In genomic region chr12:126915309-126915708, GRCh38 we compare ENCODE assay signal across 20 cellular contexts.
DNase-seq lines count a peak whose midpoint lies in the region; ATAC-seq, FAIRE-seq and TF ChIP-seq lines count a peak whose summit lies in the region.
"Had no signal": no experiment of that assay in that cellular context is flagged by ENCODE, and none has a peak within 500 bp of the region (broad histone marks: within the 10 kb centered on the region; RNA-seq: fewer than 3 reads in every experiment).

No MANE protein-coding gene starts in this region.

- H3K27ac ChIP-seq in ACC112 (ENCODE audit: low read depth, low read length) (no peak overlapping the region), pancreas (no peak overlapping the region)
- H3K27ac ChIP-seq: A549, HL-60 had no signal

- DNase-seq in MV-4-11 (lab: John Stamatoyannopoulos, UW), result peak; percentile 0
- peak; percentile 69 for DNase-seq in OCI-M1 (lab: John Stamatoyannopoulos, UW)
- no peak for DNase-seq in pancreas
- no peak for DNase-seq in HPDE6-E6E7 (ENCODE audit: extremely low spot score)
- DNase-seq in activated T-helper 2 cell treated with anti-CD3 and anti-CD28 coated beads, Interferon-gamma antibody, Interleukin-2, Interleukin-4, amounts not matched to agents 10 μg/mL and 5 μg/mL and 100 μg/mL, durations not matched to agents 14 hours and 24 hours and 36 hours (ENCODE audit: low spot score), result no peak
- DNase-seq: CD8-positive, alpha-beta T cell; COR-L47; DMS153; DMS79 treated with DMSO at 0.1 percent for 48 hours; EL had no signal

- 40 to 43% methylated on average over 6 of the region's 6 CpGs for WGBS in pancreas, 2 donors

- H3K27ac Mint-ChIP-seq in activated T-helper 2 cell treated with anti-CD3 and anti-CD28 coated beads, Interferon-gamma antibody, Interleukin-2, Interleukin-4, amounts not matched to agents 10 μg/mL and 5 μg/mL and 100 μg/mL, durations not matched to agents 14 hours and 24 hours and 36 hours, result no peak overlapping the region
- H3K27ac Mint-ChIP-seq: CD14-positive monocyte; CD8-positive, alpha-beta T cell had no signal

- H3K4me1 ChIP-seq in ACC112 (ENCODE audit: control insufficient read depth, insufficient read depth, low read length, unreplicated experiment), result no peaks in the 10 kb centered on the region
- H3K4me1 ChIP-seq in pancreas, result peaks cover 0 to 21% (median 19%) of the 10 kb centered on the region in 3 donors
- H3K4me1 ChIP-seq: A549, HAP-1 had no signal

- ATAC-seq in pancreas (peak in 3 of 4 donors; percentile 31 to 46 (median 46)), GM21423 (IDR thresholded peaks at IDR 0.05; ENCODE audit: unreplicated experiment) (no peak)
- ATAC-seq: A549; CD8-positive, alpha-beta T cell had no signal

- H3K36me3 ChIP-seq in ACC112 (ENCODE audit: insufficient read depth, low read length), result no peaks in the 10 kb centered on the region
- H3K36me3 ChIP-seq in pancreas, result no peaks in the 10 kb centered on the region
- H3K36me3 ChIP-seq: HAP-1 had no signal

- intact Hi-C loops in pancreas (cut with DNase I), result no loop called here
- intact Hi-C loops in activated T-helper 2 cell treated with anti-CD3 and anti-CD28 coated beads, Interferon-gamma antibody, Interleukin-2, Interleukin-4, amounts not matched to agents 10 μg/mL and 5 μg/mL and 100 μg/mL, durations not matched to agents 14 hours and 24 hours and 36 hours (cut with micrococcal nuclease), result no loop called here

- H3K4me3 ChIP-seq in ACC112 (ENCODE audit: low read depth, low read length), result peak overlapping the region; percentile 9; the same call in 1 of the 2 replicates
- H3K4me3 ChIP-seq in pancreas, result no peak overlapping the region
- H3K4me3 ChIP-seq: A549, HAP-1 had no signal

- H3K4me1 Mint-ChIP-seq in activated T-helper 2 cell treated with anti-CD3 and anti-CD28 coated beads, Interferon-gamma antibody, Interleukin-2, Interleukin-4, amounts not matched to agents 10 μg/mL and 5 μg/mL and 100 μg/mL, durations not matched to agents 14 hours and 24 hours and 36 hours (ENCODE audit: low read depth), result no peaks in the 10 kb centered on the region
- H3K4me1 Mint-ChIP-seq: CD14-positive monocyte had no signal

- H3K9me3 ChIP-seq in pancreas, result no peaks in the 10 kb centered on the region
- H3K9me3 ChIP-seq: A549, HAP-1 had no signal

- H3K9me3 Mint-ChIP-seq in activated T-helper 2 cell treated with anti-CD3 and anti-CD28 coated beads, Interferon-gamma antibody, Interleukin-2, Interleukin-4, amounts not matched to agents 10 μg/mL and 5 μg/mL and 100 μg/mL, durations not matched to agents 14 hours and 24 hours and 36 hours, result peaks cover 4% of the 10 kb centered on the region

- no peaks in the 10 kb centered on the region for H3K36me3 Mint-ChIP-seq in activated T-helper 2 cell treated with anti-CD3 and anti-CD28 coated beads, Interferon-gamma antibody, Interleukin-2, Interleukin-4, amounts not matched to agents 10 μg/mL and 5 μg/mL and 100 μg/mL, durations not matched to agents 14 hours and 24 hours and 36 hours (ENCODE audit: low read depth)
- H3K36me3 Mint-ChIP-seq: CD14-positive monocyte; CD8-positive, alpha-beta T cell had no signal

- FAIRE-seq in pancreas (lab: Jason Lieb, UNC), result no peak
- FAIRE-seq: D721Med, G401.6, GM12892, H1 had no signal

- TF ChIP-seq CTCF in pancreas (IDR thresholded peaks at IDR 0.05), result no peak

- peak overlapping the region; percentile 6 for H2AFZ ChIP-seq in ACC112 (ENCODE audit: low read length, unreplicated experiment)

- no peaks in the 10 kb centered on the region for H3K79me2 ChIP-seq in ACC112 (ENCODE audit: control insufficient read depth, insufficient read depth, low read length, unreplicated experiment)

- H3K27me3 ChIP-seq in ACC112 (ENCODE audit: insufficient read depth, low read length) (peaks cover 5% of the 10 kb centered on the region), pancreas (no peaks in the 10 kb centered on the region)

- H3K27me3 Mint-ChIP-seq in activated T-helper 2 cell treated with anti-CD3 and anti-CD28 coated beads, Interferon-gamma antibody, Interleukin-2, Interleukin-4, amounts not matched to agents 10 μg/mL and 5 μg/mL and 100 μg/mL, durations not matched to agents 14 hours and 24 hours and 36 hours (ENCODE audit: low read depth), result no peaks in the 10 kb centered on the region

- H3K4me3 Mint-ChIP-seq in activated T-helper 2 cell treated with anti-CD3 and anti-CD28 coated beads, Interferon-gamma antibody, Interleukin-2, Interleukin-4, amounts not matched to agents 10 μg/mL and 5 μg/mL and 100 μg/mL, durations not matched to agents 14 hours and 24 hours and 36 hours (ENCODE audit: low read depth), result no peak overlapping the region
- H3K4me3 Mint-ChIP-seq: CD14-positive monocyte; CD8-positive, alpha-beta T cell had no signal

Comparison
In these comparisons a context has a peak if more than half of its experiments do, and no peak if none do; other contexts are left out.
1. DNase-seq: peak in MV-4-11 (single experiment) and OCI-M1 (single experiment); none in pancreas (0 of 6), HPDE6-E6E7 (single experiment) and activated T-helper 2 cell treated with anti-CD3 and anti-CD28 coated beads, Interferon-gamma antibody, Interleukin-2, Interleukin-4, amounts not matched to agents 10 μg/mL and 5 μg/mL and 100 μg/mL, durations not matched to agents 14 hours and 24 hours and 36 hours (single experiment).